In genomic region chr3:162224736-162225135, GRCh38 we compare ENCODE assay signal across 23 cellular contexts.
DNase-seq lines count a peak whose midpoint lies in the region; ATAC-seq, FAIRE-seq and TF ChIP-seq lines count a peak whose summit lies in the region.
"Had no signal": no experiment of that assay in that cellular context is flagged by ENCODE, and none has a peak within 500 bp of the region (broad histone marks: within the 10 kb centered on the region; RNA-seq: fewer than 3 reads in every experiment).

No MANE protein-coding gene starts in this region.

- no peak for FAIRE-seq in urothelium cell line (lab: Jason Lieb, UNC)
- FAIRE-seq in HTR-8/SVneo (lab: Jason Lieb, UNC), result no peak

- CTCF ChIA-PET in IMR-90 (lab: Yijun Ruan, JAX) (no interaction called here), mammary epithelial cell (lab: Charles Lee; ENCODE audit: low non-redundant PET) (no interaction called here)

- H3K4me1 ChIP-seq in IMR-90 (ENCODE audit: control insufficient read depth, insufficient read depth, low read length) (peaks cover 3% of the 10 kb centered on the region; the same call in 1 of the 2 replicates), mammary epithelial cell (ENCODE audit: insufficient read depth, low read length) (no peaks in the 10 kb centered on the region)
- H3K4me1 ChIP-seq: gastroesophageal sphincter had no signal

- no peak overlapping the region for H4K8ac ChIP-seq in IMR-90 (ENCODE audit: low read depth in 2 of 2, low read length in 2 of 2)

- no CpG with 5 or more reads among the region's 4 CpGs for WGBS in IMR-90 (ENCODE audit: extremely low coverage in 2 of 2, insufficient read length in 1 of 2), 2 experiments
- WGBS in mammary epithelial cell (ENCODE audit: low coverage, missing lambda C conversion rate), result 32% methylated on average over 2 of the region's 4 CpGs

- peak; percentile 37; the same call in 1 of the 2 replicates for ATAC-seq in IMR-90 (ENCODE audit: low read depth)
- ATAC-seq in HG03378 (IDR thresholded peaks at IDR 0.05; ENCODE audit: unreplicated experiment), result no peak
- ATAC-seq: CD8-positive, alpha-beta T cell; gastroesophageal sphincter; HCT116; naive thymus-derived CD8-positive, alpha-beta T cell; sciatic nerve; T-cell had no signal

- dilution Hi-C loops in IMR-90 (cut with HindIII; ENCODE audit: low sequenced_read_pairs, unreplicated experiment), result no loop called here
- dilution Hi-C loops in mammary epithelial cell (cut with HindIII; ENCODE audit: low sequenced_read_pairs), result no loop called here

- H3K36me3 ChIP-seq in IMR-90 (ENCODE audit: control insufficient read depth, insufficient read depth, low read length) (no peaks in the 10 kb centered on the region), mammary epithelial cell (ENCODE audit: insufficient read depth, low read length) (no peaks in the 10 kb centered on the region)
- H3K36me3 ChIP-seq: gastroesophageal sphincter had no signal

- TF ChIP-seq POLR2A in IMR-90 (IDR thresholded peaks at IDR 0.05; ENCODE audit: low read depth, low read length) (no peak), erythroblast (IDR thresholded peaks at IDR 0.05; ENCODE audit: low read length) (no peak)

- no peaks in the 10 kb centered on the region for H3K79me2 ChIP-seq in mammary epithelial cell (ENCODE audit: insufficient read depth, low read length)

- in situ Hi-C loops in IMR-90 (cut with MboI; ENCODE audit: low sequenced_read_pairs), result no loop called here
- in situ Hi-C loops in mammary epithelial cell (cut with MboI; ENCODE audit: low sequenced_read_pairs in 2 of 2), result no loop called here

- H2AK5ac ChIP-seq in IMR-90 (ENCODE audit: low read depth, low read length), result no peak overlapping the region

- H3K9me3 ChIP-seq in IMR-90 (ENCODE audit: control insufficient read depth, insufficient read depth, low read length) (no peaks in the 10 kb centered on the region), mammary epithelial cell (replicated peaks; ENCODE audit: insufficient read depth, low read length) (no peaks in the 10 kb centered on the region)
- H3K9me3 ChIP-seq: gastroesophageal sphincter had no signal

- H2BK15ac ChIP-seq in IMR-90 (ENCODE audit: low read depth, low read length), result no peak overlapping the region

- H3K9me1 ChIP-seq in IMR-90 (ENCODE audit: insufficient read depth, low read length), result no peaks in the 10 kb centered on the region

- H4K91ac ChIP-seq in IMR-90 (ENCODE audit: insufficient read depth, low read depth, low read length), result no peak overlapping the region

- no peak overlapping the region for H3K4ac ChIP-seq in IMR-90 (ENCODE audit: low read depth, low read length)

- H3K79me1 ChIP-seq in IMR-90 (ENCODE audit: low read depth in 1 of 2, low read length in 2 of 2), result no peaks in the 10 kb centered on the region

- peak; percentile 22 for DNase-seq in IMR-90
- DNase-seq in mammary epithelial cell, result peak; percentile 3
- DNase-seq in kidney glomerular epithelial cell (lab: John Stamatoyannopoulos, UW), result peak; percentile 2
- DNase-seq in urothelium cell line (ENCODE audit: low spot score), result peak; percentile 2
- DNase-seq in erythroblast (lab: John Stamatoyannopoulos, UW), result no peak
- DNase-seq in HTR-8/SVneo (ENCODE audit: insufficient read length, low spot score), result no peak
- DNase-seq: activated naive CD4-positive, alpha-beta T cell treated with anti-CD3 and anti-CD28 coated beads, Interleukin-2, amount 50 U/mL, for 16 hours; aorta; CD8-positive, alpha-beta T cell; cerebellar nuclear complex; left cardiac atrium; naive thymus-derived CD8-positive, alpha-beta T cell; NCI-H1092; NCI-H2029; NCI-H345; PC-9; SHP77 treated with DMSO at 0.1 percent for 48 hours; T-cell had no signal

- no peak overlapping the region for H2BK5ac ChIP-seq in IMR-90 (ENCODE audit: low read depth, low read length, poor library complexity, severe bottlenecking)

- no peak overlapping the region for H3K4me2 ChIP-seq in IMR-90 (ENCODE audit: low read depth, low read length)
- H3K4me2 ChIP-seq in mammary epithelial cell (ENCODE audit: insufficient read depth, low read depth, low read length), result peak overlapping the region; percentile 26
- H3K4me2 ChIP-seq: KMS-11, PC-9 had no signal

- H3K4me3 ChIP-seq in IMR-90 (ENCODE audit: insufficient read depth, low read depth, low read length), result no peak overlapping the region
- no peak overlapping the region for H3K4me3 ChIP-seq in mammary epithelial cell (replicated peaks in 1 of 3; ENCODE audit: insufficient read depth in 1 of 3, low read depth in 2 of 3, low read length in 3 of 3)
- H3K4me3 ChIP-seq: gastroesophageal sphincter, PC-9 had no signal

- no peak overlapping the region for H3K23ac ChIP-seq in IMR-90 (ENCODE audit: low read depth, low read length)

- H4K20me1 ChIP-seq in IMR-90 (ENCODE audit: insufficient read depth, low read length), result no peaks in the 10 kb centered on the region
- H4K20me1 ChIP-seq in mammary epithelial cell (ENCODE audit: insufficient read depth, low read length), result no peaks in the 10 kb centered on the region

- H2BK20ac ChIP-seq in IMR-90 (ENCODE audit: low read depth, low read length), result no peak overlapping the region

- no peak overlapping the region for H3K14ac ChIP-seq in IMR-90 (replicated peaks; ENCODE audit: low read depth, low read length)

- TF ChIP-seq CTCF in IMR-90 (conservative IDR thresholded peaks at IDR 0.05; ENCODE audit: low read depth, low read length), result no peak
- TF ChIP-seq CTCF in mammary epithelial cell (conservative IDR thresholded peaks at IDR 0.05 in 1 of 2, IDR thresholded peaks at IDR 0.05 in 1 of 2; ENCODE audit: extremely low read depth in 1 of 2, insufficient read depth in 1 of 2, low read depth in 1 of 2, low read length in 2 of 2), result no peak

- H4K5ac ChIP-seq in IMR-90 (ENCODE audit: low read depth, low read length), result no peak overlapping the region

- intact Hi-C loops in IMR-90 (cut with micrococcal nuclease), result no loop called here
- intact Hi-C loops in mammary epithelial cell (cut with micrococcal nuclease), result no loop called here

- H3K27me3 ChIP-seq in IMR-90 (ENCODE audit: control insufficient read depth, insufficient read depth, low read length), result no peaks in the 10 kb centered on the region
- H3K27me3 ChIP-seq in mammary epithelial cell (ENCODE audit: insufficient read depth, low read length), result no peaks in the 10 kb centered on the region
- H3K27me3 ChIP-seq: gastroesophageal sphincter had no signal

- no peak overlapping the region for H2AFZ ChIP-seq in IMR-90 (replicated peaks; ENCODE audit: low read length, poor library complexity)
- peak overlapping the region; percentile 29 for H2AFZ ChIP-seq in mammary epithelial cell (ENCODE audit: low read depth, low read length)

- H2AK9ac ChIP-seq in IMR-90 (replicated peaks; ENCODE audit: low read depth, low read length, poor library complexity), result no peak overlapping the region

- POLR2A ChIA-PET in IMR-90 (lab: Charles Lee; ENCODE audit: unreplicated experiment), result no interaction called here

- no peak for TF ChIP-seq RAD21 in IMR-90 (IDR thresholded peaks at IDR 0.05; ENCODE audit: low read length)

- H3K56ac ChIP-seq in IMR-90 (ENCODE audit: extremely low read depth, insufficient read depth, low read length), result no peak overlapping the region

- no TSS peak for BruUV-seq in IMR-90 (replicated peaks; lab: Mats Ljungman, UMichigan)
- BruUV-seq in mammary epithelial cell (replicated peaks; lab: Mats Ljungman, UMichigan), result no TSS peak

- H3K9ac ChIP-seq in IMR-90 (ENCODE audit: low read depth, low read length), result no peak overlapping the region
- no peak overlapping the region for H3K9ac ChIP-seq in mammary epithelial cell (ENCODE audit: insufficient read depth, low read length)
- H3K9ac ChIP-seq: KMS-11 had no signal

- H3K27ac ChIP-seq in IMR-90 (ENCODE audit: insufficient read depth, low read length) (no peak overlapping the region), mammary epithelial cell (ENCODE audit: insufficient read depth, low read depth, low read length) (no peak overlapping the region)
- H3K27ac ChIP-seq: gastroesophageal sphincter, KMS-11, PC-9 had no signal

- H2BK120ac ChIP-seq in IMR-90 (ENCODE audit: low read depth, low read length), result no peak overlapping the region

- H3K18ac ChIP-seq in IMR-90 (ENCODE audit: low read depth, low read length), result no peak overlapping the region

TF ChIP-seq in IMR-90, 13 proteins besides CTCF, POLR2A, EP300 and RAD21:
- TF ChIP-seq MAZ (IDR thresholded peaks at IDR 0.05; ENCODE audit: borderline replicate concordance, low read depth, low read length) (no peak), RCOR1 (IDR thresholded peaks at IDR 0.05; ENCODE audit: insufficient replicate concordance, low read length) (no peak), MXI1 (IDR thresholded peaks at IDR 0.05; ENCODE audit: borderline replicate concordance, low read depth, low read length) (no peak), MAFK (IDR thresholded peaks at IDR 0.05; ENCODE audit: low read depth, low read length) (no peak), SMC3 (IDR thresholded peaks at IDR 0.05; ENCODE audit: low read depth, low read length) (no peak), BHLHE40 (IDR thresholded peaks at IDR 0.05; ENCODE audit: low read depth, low read length) (no peak), CEBPB (IDR thresholded peaks at IDR 0.05; ENCODE audit: low read depth, low read length) (no peak), USF2 (IDR thresholded peaks at IDR 0.05; ENCODE audit: low read depth, low read length) (no peak), FOS (IDR thresholded peaks at IDR 0.05; ENCODE audit: low read depth, low read length) (no peak)

Comparison
In these comparisons a context has a peak if more than half of its experiments do, and no peak if none do; other contexts are left out.
1. DNase-seq: peak in IMR-90 (single experiment), mammary epithelial cell (single experiment), kidney glomerular epithelial cell (single experiment) and urothelium cell line (single experiment); none in erythroblast (0 of 2) and HTR-8/SVneo (single experiment).